Comparison of ENCODE assay signal across 8 cellular contexts in the genomic region with DNA sequence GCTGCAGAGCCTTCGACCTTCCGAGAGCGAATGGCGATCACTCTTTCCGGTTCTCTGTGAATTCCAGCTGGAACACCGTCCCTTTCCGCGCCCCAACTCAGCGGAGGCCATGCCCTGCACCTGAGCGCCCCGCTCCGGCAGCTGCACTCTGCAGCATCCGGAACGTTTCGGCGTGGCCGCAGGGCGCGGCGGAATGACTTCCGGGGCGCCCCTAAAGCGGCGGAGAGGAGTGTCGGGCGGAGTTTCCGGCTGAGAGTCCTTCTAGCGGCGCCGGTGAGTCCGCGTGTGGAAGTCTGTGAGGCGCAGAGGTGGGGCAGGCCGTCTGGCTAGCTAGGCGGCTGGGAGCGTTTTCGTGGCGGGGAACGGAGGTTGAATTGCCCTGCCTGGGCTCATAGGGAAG.
DNase-seq lines count a peak whose midpoint lies in the region; ATAC-seq and TF ChIP-seq lines count a peak whose summit lies in the region.
"Not testable (repeated sequence)": the region's sequence is repeated elsewhere in the genome, so short reads cannot be mapped to it uniquely, and the experiment has no call there.

Gene GTF2H2C_2, plus strand, starts transcription at position 252 of the 400 bp plus-strand sequence.

- not testable (repeated sequence) for H3K36me3 Mint-ChIP-seq in activated naive CD8-positive, alpha-beta T cell treated with anti-CD3 and anti-CD28 coated beads, Interleukin-2, amount 10 ng/mL, durations not matched to agents 7 days and 5 days

- peak; percentile 98 for ATAC-seq in GM18861 (IDR thresholded peaks at IDR 0.05; ENCODE audit: unreplicated experiment)
- ATAC-seq in GM19468 (IDR thresholded peaks at IDR 0.05; ENCODE audit: extremely low read depth, unreplicated experiment): peak; percentile 96
- peak; percentile 97 for ATAC-seq in HG02610 (IDR thresholded peaks at IDR 0.05; ENCODE audit: unreplicated experiment)
- ATAC-seq in HG03066 (IDR thresholded peaks at IDR 0.05; ENCODE audit: low read depth, unreplicated experiment): peak; percentile 98
- peak; percentile 93 for ATAC-seq in HG03558 (IDR thresholded peaks at IDR 0.05; ENCODE audit: extremely low read depth, unreplicated experiment)
- ATAC-seq in activated naive CD8-positive, alpha-beta T cell treated with anti-CD3 and anti-CD28 coated beads, Interleukin-2, amount 10 ng/mL, durations not matched to agents 7 days and 5 days (ENCODE audit: low read depth): peak; percentile 99
- peak; percentile 95 to 100 (median 98) for ATAC-seq in right lobe of liver
- ATAC-seq in aorta (ENCODE audit: low FRiP score): peak; percentile 97

- H3K4me3 ChIP-seq in right lobe of liver; aorta (ENCODE audit: low read length in 2 of 2): not testable (repeated sequence)

- TF ChIP-seq CTCF in right lobe of liver (IDR thresholded peaks at IDR 0.05): not testable (repeated sequence)

- H3K27ac Mint-ChIP-seq in activated naive CD8-positive, alpha-beta T cell treated with anti-CD3 and anti-CD28 coated beads, Interleukin-2, amount 10 ng/mL, durations not matched to agents 7 days and 5 days: not testable (repeated sequence)

- not testable (repeated sequence) for H3K4me3 Mint-ChIP-seq in activated naive CD8-positive, alpha-beta T cell treated with anti-CD3 and anti-CD28 coated beads, Interleukin-2, amount 10 ng/mL, durations not matched to agents 7 days and 5 days

- not testable (repeated sequence) for H3K9me3 ChIP-seq in right lobe of liver; aorta (ENCODE audit: control insufficient read depth, low read length)

- intact Hi-C loops in right lobe of liver (cut with DNase I); aorta (cut with DNase I): not testable (repeated sequence)

- not testable (repeated sequence) for H3K27me3 ChIP-seq in right lobe of liver; aorta (ENCODE audit: control insufficient read depth in 1 of 2, insufficient read depth in 2 of 2, low read length in 1 of 2)

- H3K27ac ChIP-seq in right lobe of liver; aorta (ENCODE audit: low read depth in 1 of 2, low read length in 2 of 2): not testable (repeated sequence)

- H3K9me3 Mint-ChIP-seq in activated naive CD8-positive, alpha-beta T cell treated with anti-CD3 and anti-CD28 coated beads, Interleukin-2, amount 10 ng/mL, durations not matched to agents 7 days and 5 days: not testable (repeated sequence)

- POLR2A ChIA-PET in activated naive CD8-positive, alpha-beta T cell treated with anti-CD3 and anti-CD28 coated beads, Interleukin-2, amount 10 ng/mL, durations not matched to agents 7 days and 5 days (lab: Charles Lee): not testable (repeated sequence)

- not testable (repeated sequence) for H3K4me1 Mint-ChIP-seq in activated naive CD8-positive, alpha-beta T cell treated with anti-CD3 and anti-CD28 coated beads, Interleukin-2, amount 10 ng/mL, durations not matched to agents 7 days and 5 days

- not testable (repeated sequence) for H3K27me3 Mint-ChIP-seq in activated naive CD8-positive, alpha-beta T cell treated with anti-CD3 and anti-CD28 coated beads, Interleukin-2, amount 10 ng/mL, durations not matched to agents 7 days and 5 days

- not testable (repeated sequence) for H3K36me3 ChIP-seq in right lobe of liver; aorta (ENCODE audit: control insufficient read depth in 1 of 2, insufficient read depth in 2 of 2, low read length in 1 of 2)

- H3K4me1 ChIP-seq in right lobe of liver; aorta (ENCODE audit: control insufficient read depth in 1 of 2, insufficient read depth in 2 of 2, low read length in 2 of 2): not testable (repeated sequence)

- no CpG with 5 or more reads among the region's 39 CpGs for WGBS in right lobe of liver (ENCODE audit: insufficient coverage, low coverage, low lambda C conversion rate, missing lambda C conversion rate)
- no CpG with 5 or more reads among the region's 39 CpGs for WGBS in aorta, 2 donors

- DNase-seq in activated naive CD8-positive, alpha-beta T cell treated with anti-CD3 and anti-CD28 coated beads, Interleukin-2, amount 10 ng/mL, durations not matched to agents 7 days and 5 days; right lobe of liver; aorta: not testable (repeated sequence)

- TF ChIP-seq POLR2A in right lobe of liver (IDR thresholded peaks at IDR 0.05): not testable (repeated sequence)
